In genomic region chr19:43438291-43439162, GRCh38 we compare ENCODE assay signal across 8 cellular contexts. TPM values are rescaled to one million over a fixed set of nuclear protein-coding genes. Genes with fewer than 3 reads are reported as not detected.
A peak's percentile ranks its signal among the peaks of the same experiment; 100 is the strongest.
DNase-seq lines count a peak whose midpoint lies in the region; ATAC-seq and TF ChIP-seq lines count a peak whose summit lies in the region.

No MANE protein-coding gene starts in this region.

- TF ChIP-seq CTCF in AG10803 (conservative IDR thresholded peaks at IDR 0.05; ENCODE audit: low read length): no peak

- peaks cover 24% of the 10 kb centered on the region for H3K4me1 Mint-ChIP-seq in activated T-helper 17 cell treated with anti-CD3 and anti-CD28 coated beads, Interleukin-2, amount 50 U/mL, for 72 hours
- H3K4me1 Mint-ChIP-seq in immature natural killer cell: peaks cover 31 to 35% of the 10 kb centered on the region in 2 donors

- peak; percentile 89 for ATAC-seq in activated T-helper 17 cell treated with anti-CD3 and anti-CD28 coated beads, Interleukin-2, amount 50 U/mL, for 72 hours (replicated peaks)
- ATAC-seq in HG03342 (IDR thresholded peaks at IDR 0.05; ENCODE audit: unreplicated experiment) (no peak), HG03378 (IDR thresholded peaks at IDR 0.05; ENCODE audit: unreplicated experiment) (no peak)

- H3K9me3 Mint-ChIP-seq in activated T-helper 17 cell treated with anti-CD3 and anti-CD28 coated beads, Interleukin-2, amount 50 U/mL, for 72 hours: no peaks in the 10 kb centered on the region
- H3K9me3 Mint-ChIP-seq in immature natural killer cell: no peaks in the 10 kb centered on the region

- H3K4me3 Mint-ChIP-seq in activated T-helper 17 cell treated with anti-CD3 and anti-CD28 coated beads, Interleukin-2, amount 50 U/mL, for 72 hours: peak overlapping the region; percentile 65
- peak overlapping the region; percentile 23 to 75 (median 64) for H3K4me3 Mint-ChIP-seq in immature natural killer cell

- DNase-seq in AG10803 (ENCODE audit: low read depth) (peak; percentile 99), HS-5 (ENCODE audit: low read depth) (peak; percentile 24), immature natural killer cell (no peak), NCI-H1436 treated with DMSO at 0.1 percent for 48 hours (lab: John Stamatoyannopoulos, UW) (no peak), GM19238 (ENCODE audit: insufficient read length, low spot score) (no peak)

- no peaks in the 10 kb centered on the region for H3K36me3 Mint-ChIP-seq in activated T-helper 17 cell treated with anti-CD3 and anti-CD28 coated beads, Interleukin-2, amount 50 U/mL, for 72 hours (ENCODE audit: low read depth)
- H3K36me3 Mint-ChIP-seq in immature natural killer cell: no peaks in the 10 kb centered on the region

- H3K27ac Mint-ChIP-seq in activated T-helper 17 cell treated with anti-CD3 and anti-CD28 coated beads, Interleukin-2, amount 50 U/mL, for 72 hours: peak overlapping the region; percentile 76
- H3K27ac Mint-ChIP-seq in immature natural killer cell: peak overlapping the region; percentile 83 to 94 (median 89)

- H3K27me3 Mint-ChIP-seq in activated T-helper 17 cell treated with anti-CD3 and anti-CD28 coated beads, Interleukin-2, amount 50 U/mL, for 72 hours: no peaks in the 10 kb centered on the region
- peaks cover 0 to 3% (median 2%) of the 10 kb centered on the region in 3 donors for H3K27me3 Mint-ChIP-seq in immature natural killer cell (ENCODE audit: low read depth in 3 of 3)

- H3K4me3 ChIP-seq in AG10803 (ENCODE audit: low read length): no peak overlapping the region

RNA-seq across cellular contexts. Expression of gene TEX101, which starts 23.8 kb away (rescaled TPM):
- not detected for total RNA-seq in activated T-helper 17 cell treated with anti-CD3 and anti-CD28 coated beads, Interleukin-2, amount 50 U/mL, for 72 hours
- not detected for polyA plus RNA-seq in immature natural killer cell

RNA-seq across cellular contexts. Expression of gene LYPD3, which starts 26.9 kb away (rescaled TPM):
- 1 to 10 TPM; 1.0 to 3.0 TPM for total RNA-seq in activated T-helper 17 cell treated with anti-CD3 and anti-CD28 coated beads, Interleukin-2, amount 50 U/mL, for 72 hours
- polyA plus RNA-seq in immature natural killer cell: 1 to 10 TPM; 1.3 to 2.4 (median 1.4) TPM

Comparison
In these comparisons a context has a peak if more than half of its experiments do, and no peak if none do; other contexts are left out.
1. DNase-seq: peak in AG10803 (single experiment) and HS-5 (single experiment); none in immature natural killer cell (0 of 3), NCI-H1436 treated with DMSO at 0.1 percent for 48 hours (single experiment) and GM19238 (single experiment).